ENCODE assay signal across 2 cellular contexts in genomic region chr5:112975721-112976431, GRCh38.
TF ChIP-seq lines count a peak whose summit lies in the region.

No MANE protein-coding gene starts in this region.

TF ChIP-seq in HepG2, 621 proteins besides CTCF, POLR2A, EP300 and RAD21 (continued from another document and continues in another):
- TF ChIP-seq THRA (CRISPR knock-in tag; IDR thresholded peaks at IDR 0.05; ENCODE audit: borderline replicate concordance) (no peak), ZNF34 (CRISPR knock-in tag; IDR thresholded peaks at IDR 0.05; ENCODE audit: borderline replicate concordance) (no peak), TCF7L2 (IDR thresholded peaks at IDR 0.05; ENCODE audit: low read depth, low read length) (no peak), ZNF292 (CRISPR knock-in tag; IDR thresholded peaks at IDR 0.05; ENCODE audit: borderline replicate concordance, low read depth) (no peak), ZNF776 (CRISPR knock-in tag; IDR thresholded peaks at IDR 0.05) (no peak), PBX3 (CRISPR knock-in tag; IDR thresholded peaks at IDR 0.05; ENCODE audit: borderline replicate concordance) (no peak), ZNF768 (CRISPR knock-in tag; IDR thresholded peaks at IDR 0.05) (no peak), STAG1 (CRISPR knock-in tag; IDR thresholded peaks at IDR 0.05) (no peak), MXI1 (IDR thresholded peaks at IDR 0.05; ENCODE audit: borderline replicate concordance, low read depth, low read length) (no peak), E2F1 (CRISPR knock-in tag; IDR thresholded peaks at IDR 0.05) (no peak), ZNF782 (CRISPR knock-in tag; IDR thresholded peaks at IDR 0.05; ENCODE audit: borderline replicate concordance) (no peak), MTF2 (CRISPR knock-in tag; IDR thresholded peaks at IDR 0.05; ENCODE audit: borderline replicate concordance) (no peak), ZNF777 (CRISPR knock-in tag; IDR thresholded peaks at IDR 0.05) (no peak), ZBTB49 (CRISPR knock-in tag; IDR thresholded peaks at IDR 0.05; ENCODE audit: borderline replicate concordance) (no peak), GFI1 (CRISPR knock-in tag; IDR thresholded peaks at IDR 0.05; ENCODE audit: borderline replicate concordance) (peak; percentile 57; the same call in 1 of the 2 replicates), ZNF121 (CRISPR knock-in tag; IDR thresholded peaks at IDR 0.05) (no peak), TFDP1 (CRISPR knock-in tag; IDR thresholded peaks at IDR 0.05; ENCODE audit: borderline replicate concordance) (no peak), RNF2 (conservative IDR thresholded peaks at IDR 0.05; ENCODE audit: low read depth) (no peak), ZNF337 (CRISPR knock-in tag; IDR thresholded peaks at IDR 0.05; ENCODE audit: borderline replicate concordance, low read depth) (0 out of 2 replicates have a peak, but pooled peaks have one; percentile 20), HNF1B (CRISPR knock-in tag; IDR thresholded peaks at IDR 0.05) (no peak)

TF ChIP-seq in HEK293T, 16 proteins besides CTCF, POLR2A, EP300 and RAD21 (continued from another document):
- TF ChIP-seq PKNOX1 (IDR thresholded peaks at IDR 0.05) (no peak), HDGF (IDR thresholded peaks at IDR 0.05; ENCODE audit: borderline replicate concordance) (no peak), L3MBTL2 (conservative IDR thresholded peaks at IDR 0.05) (no peak), LEF1 (IDR thresholded peaks at IDR 0.05; ENCODE audit: borderline replicate concordance) (no peak), ELF4 (IDR thresholded peaks at IDR 0.05) (no peak), TARDBP (IDR thresholded peaks at IDR 0.05) (no peak), ARNT (IDR thresholded peaks at IDR 0.05) (no peak), SP1 (IDR thresholded peaks at IDR 0.05) (no peak), BHLHE40 (IDR thresholded peaks at IDR 0.05; ENCODE audit: borderline replicate concordance) (no peak), ZNF384 (IDR thresholded peaks at IDR 0.05) (no peak), FOXM1 (IDR thresholded peaks at IDR 0.05; ENCODE audit: borderline replicate concordance) (no peak), FOXA1 (IDR thresholded peaks at IDR 0.05) (no peak), SUZ12 (IDR thresholded peaks at IDR 0.05) (no peak), NFRKB (IDR thresholded peaks at IDR 0.05) (no peak), CTBP1 (IDR thresholded peaks at IDR 0.05; ENCODE audit: borderline replicate concordance) (no peak)
